ENCODE assay signal across 8 cellular contexts in the genomic region with DNA sequence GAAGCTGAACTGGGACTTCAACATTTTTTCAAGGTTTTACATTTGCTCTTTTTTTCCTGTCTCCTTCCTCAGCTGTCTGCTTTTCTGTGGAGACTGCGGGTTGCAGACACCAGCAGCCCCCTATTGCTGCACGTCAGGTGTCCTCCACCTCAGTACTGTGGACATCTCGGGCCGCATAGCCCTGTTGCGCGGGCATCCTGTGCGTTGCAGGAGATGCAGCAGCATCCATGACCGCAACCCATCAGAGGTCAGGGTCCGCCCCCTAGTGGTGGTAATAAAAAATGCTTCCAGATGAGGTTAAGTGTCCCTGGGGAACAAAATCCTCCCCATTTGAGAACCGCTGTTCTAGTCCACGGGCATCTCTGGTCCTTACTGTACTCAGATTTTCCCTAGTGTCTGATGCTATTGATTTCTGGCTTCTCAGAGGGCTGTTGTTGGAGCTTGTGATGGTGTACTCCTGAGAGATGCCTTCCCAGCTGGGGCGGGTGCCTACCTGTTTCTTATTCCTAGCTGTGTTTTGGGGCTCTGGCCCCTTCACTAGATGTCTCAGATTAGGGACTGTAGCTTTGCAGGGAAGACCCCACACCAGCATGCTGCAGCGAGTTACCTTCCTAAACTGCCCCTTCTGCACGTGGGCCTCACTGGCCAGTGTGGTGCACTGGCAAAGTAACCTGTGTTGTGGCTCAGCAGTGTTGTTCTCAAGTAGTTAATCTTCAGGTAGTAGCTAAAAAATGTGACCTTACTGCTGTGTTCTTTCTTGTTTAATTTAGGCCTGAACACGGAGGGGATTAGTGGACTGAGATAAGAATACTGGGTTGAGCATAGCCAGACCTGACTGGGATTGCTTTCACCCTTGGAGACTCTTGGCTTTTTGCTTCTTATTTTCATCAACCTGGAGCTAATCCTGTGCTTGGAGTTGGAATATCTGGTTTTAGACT. TPM values are rescaled to one million over a fixed set of nuclear protein-coding genes. Genes with fewer than 3 reads are reported as not detected.
DNase-seq lines count a peak whose midpoint lies in the region; ATAC-seq lines count a peak whose summit lies in the region.

No MANE protein-coding gene starts in this region.

- H3K27me3 Mint-ChIP-seq in central memory CD8-positive, alpha-beta T cell, result no peaks in the 10 kb centered on the region

- peak; percentile 64 for ATAC-seq in HG03108 (IDR thresholded peaks at IDR 0.05; ENCODE audit: unreplicated experiment)
- ATAC-seq in central memory CD8-positive, alpha-beta T cell (replicated peaks; ENCODE audit: extremely low read depth, poor library complexity, severe bottlenecking), result peak; percentile 82
- ATAC-seq in left colon, result peak; percentile 89

- H3K36me3 Mint-ChIP-seq in central memory CD8-positive, alpha-beta T cell (ENCODE audit: insufficient read depth), result peaks cover 15% of the 10 kb centered on the region

- peak overlapping the region; percentile 63 for H3K27ac Mint-ChIP-seq in central memory CD8-positive, alpha-beta T cell (ENCODE audit: low read depth)

- no peak overlapping the region for H3K4me3 Mint-ChIP-seq in central memory CD8-positive, alpha-beta T cell

- peak; percentile 72 for DNase-seq in activated gamma-delta T cell treated with Interleukin-2 at 50 U/mL for 16 hours
- no peak for DNase-seq in activated gamma-delta T cell (lab: John Stamatoyannopoulos, UW)
- DNase-seq in NCI-H2227 treated with DMSO at 0.1 percent for 48 hours (lab: John Stamatoyannopoulos, UW), result peak; percentile 49
- DNase-seq in activated CD4-positive, CD25-positive, alpha-beta regulatory T cell treated with anti-CD3 and anti-CD28 coated beads, Interleukin-2, amount 50 U/mL, for 72 hours, result peak; percentile 68
- peak; percentile 50 to 61 for DNase-seq in central memory CD8-positive, alpha-beta T cell (ENCODE audit: low spot score in 2 of 2)
- DNase-seq in left colon, result peak; percentile 61 to 70
- DNase-seq in stimulated activated CD4-positive, alpha-beta T cell treated with anti-CD3 and anti-CD28 coated beads, Interleukin-2, amount 100 ng/mL, for 48 hours, result peak; percentile 62 to 70

- no peaks in the 10 kb centered on the region for H3K9me3 Mint-ChIP-seq in central memory CD8-positive, alpha-beta T cell

- intact Hi-C loops in left colon (cut with DNase I, micrococcal nuclease), result loop anchor here in 1 of 2 donors (5.0 kb wide), 1 partner anchor 147 kb away; no protein-coding TSS in a partner anchor

- H3K4me1 Mint-ChIP-seq in central memory CD8-positive, alpha-beta T cell, result peaks cover 13% of the 10 kb centered on the region

RNA-seq across cellular contexts. Expression of gene NSD2, which starts 28.2 kb away (rescaled TPM):
- 100 to 1,000 TPM in 1 of 2 donors, 10 to 100 TPM in 1; 64.5 to 115 TPM for total RNA-seq in left colon

RNA-seq across cellular contexts. Expression of gene LETM1, which starts 43.5 kb away (rescaled TPM):
- total RNA-seq in left colon, result 100 to 1,000 TPM; 112 to 160 TPM
